39 cellular contexts compared by ENCODE assay signal in the genomic region with DNA sequence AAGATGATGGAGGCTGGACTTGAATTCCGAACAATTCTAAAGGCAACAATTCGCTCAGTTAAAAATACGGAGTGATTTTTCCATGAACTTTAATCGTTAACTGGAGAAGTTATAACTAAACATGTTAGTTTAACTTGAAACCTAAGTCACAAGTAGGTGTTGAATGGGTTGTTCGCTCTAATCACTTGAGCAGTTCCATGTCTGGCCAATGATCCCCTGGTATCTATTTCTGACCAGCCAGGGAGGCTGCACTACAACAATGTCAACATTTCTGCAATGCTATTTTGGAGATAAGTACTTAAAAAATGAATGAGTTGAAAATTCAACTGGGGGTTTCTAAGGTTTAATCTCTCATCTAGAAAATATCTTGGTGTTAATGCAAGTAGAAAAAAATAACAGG.
"Had no signal": no experiment of that assay in that cellular context is flagged by ENCODE, and none has a peak within 500 bp of the region (broad histone marks: within the 10 kb centered on the region; RNA-seq: fewer than 3 reads in every experiment).

No MANE protein-coding gene starts in this region.

- H3K9me3 Mint-ChIP-seq: activated naive CD4-positive, alpha-beta T cell treated with anti-CD3 and anti-CD28 coated beads for 36 hours; activated naive CD4-positive, alpha-beta T cell treated with anti-CD3 and anti-CD28 coated beads, Interleukin-2, amount 10 ng/mL, durations not matched to agents 7 days and 5 days; activated naive CD4-positive, alpha-beta T cell treated with anti-CD3 and anti-CD28 coated beads, Interleukin-2, amount 50 U/mL, for 24 hours; activated T-cell treated with anti-CD3 and anti-CD28 coated beads, Interleukin-2, amount 50 U/mL, for 24 hours; activated T-cell treated with anti-CD3 and anti-CD28 coated beads, Interleukin-2, amount 50 U/mL, for 4 hours; activated T-cell treated with anti-CD3 and anti-CD28 coated beads, Interleukin-2, amount 50 U/mL, for 72 hours; activated T-helper 1 cell treated with anti-CD3 and anti-CD28 coated beads, Interleukin-12 subunit alpha, Interleukin-12 subunit beta, Interleukin-2, Interleukin-4 antibody, amounts not matched to agents 30 ng/mL and 10 ng/mL and 1 ng/mL, durations not matched to agents 14 hours and 24 hours and 36 hours; activated T-helper 17 cell treated with anti-CD3 and anti-CD28 coated beads, Interleukin-2, amount 50 U/mL, for 72 hours; activated T-helper 2 cell treated with anti-CD3 and anti-CD28 coated beads, Interferon-gamma antibody, Interleukin-2, Interleukin-4, amounts not matched to agents 10 μg/mL and 5 μg/mL and 100 μg/mL, durations not matched to agents 14 hours and 24 hours and 36 hours; brain; central memory CD8-positive, alpha-beta T cell had no signal

- H3K4me3 Mint-ChIP-seq: activated naive CD4-positive, alpha-beta T cell treated with anti-CD3 and anti-CD28 coated beads for 36 hours; activated naive CD4-positive, alpha-beta T cell treated with anti-CD3 and anti-CD28 coated beads, Interleukin-2, amount 10 ng/mL, durations not matched to agents 7 days and 5 days; activated naive CD4-positive, alpha-beta T cell treated with anti-CD3 and anti-CD28 coated beads, Interleukin-2, amount 50 U/mL, for 24 hours; activated naive CD8-positive, alpha-beta T cell; activated naive CD8-positive, alpha-beta T cell treated with anti-CD3 and anti-CD28 coated beads for 36 hours; activated naive CD8-positive, alpha-beta T cell treated with anti-CD3 and anti-CD28 coated beads, Interleukin-2, amount 10 ng/mL, durations not matched to agents 7 days and 5 days; activated naive CD8-positive, alpha-beta T cell treated with anti-CD3 and anti-CD28 coated beads, Interleukin-2, amount 50 U/mL, for 24 hours; activated T-cell treated with anti-CD3 and anti-CD28 coated beads, Interleukin-2, amount 50 U/mL, for 24 hours; activated T-cell treated with anti-CD3 and anti-CD28 coated beads, Interleukin-2, amount 50 U/mL, for 4 hours; activated T-cell treated with anti-CD3 and anti-CD28 coated beads, Interleukin-2, amount 50 U/mL, for 72 hours; activated T-helper 1 cell treated with anti-CD3 and anti-CD28 coated beads, Interleukin-12 subunit alpha, Interleukin-12 subunit beta, Interleukin-2, Interleukin-4 antibody, amounts not matched to agents 30 ng/mL and 10 ng/mL and 1 ng/mL, durations not matched to agents 14 hours and 24 hours and 36 hours; activated T-helper 17 cell treated with anti-CD3 and anti-CD28 coated beads, Interleukin-2, amount 50 U/mL, for 72 hours; brain; central memory CD8-positive, alpha-beta T cell had no signal

- DNase-seq: activated effector memory CD4-positive, alpha-beta T cell treated with anti-CD3 and anti-CD28 coated beads, Interleukin-2, amount 50 U/mL, for 16 hours; activated effector memory CD4-positive, alpha-beta T cell treated with Interleukin-2 at 50 U/mL for 16 hours; activated gamma-delta T cell; activated gamma-delta T cell treated with Interleukin-2 at 50 U/mL for 16 hours; activated naive CD4-positive, alpha-beta T cell; activated naive CD4-positive, alpha-beta T cell treated with anti-CD3 and anti-CD28 coated beads for 36 hours; activated naive CD4-positive, alpha-beta T cell treated with anti-CD3 and anti-CD28 coated beads, Interleukin-2, amount 10 ng/mL, durations not matched to agents 7 days and 5 days; activated naive CD4-positive, alpha-beta T cell treated with anti-CD3 and anti-CD28 coated beads, Interleukin-2, amount 50 U/mL, for 16 hours; activated naive CD4-positive, alpha-beta T cell treated with Interleukin-2 at 50 U/mL for 16 hours; activated naive CD8-positive, alpha-beta T cell treated with anti-CD3 and anti-CD28 coated beads for 36 hours; activated naive CD8-positive, alpha-beta T cell treated with anti-CD3 and anti-CD28 coated beads, Interleukin-2, amount 10 ng/mL, durations not matched to agents 7 days and 5 days; activated naive CD8-positive, alpha-beta T cell treated with anti-CD3 and anti-CD28 coated beads, Interleukin-2, amount 50 U/mL, for 24 hours; activated T-cell treated with anti-CD3 and anti-CD28 coated beads for 4 hours; activated T-cell treated with anti-CD3 and anti-CD28 coated beads, Interleukin-2, amount 50 U/mL, for 1 hour; activated T-cell treated with anti-CD3 and anti-CD28 coated beads, Interleukin-2, amount 50 U/mL, for 24 hours; activated T-cell treated with anti-CD3 and anti-CD28 coated beads, Interleukin-2, amount 50 U/mL, for 4 hours; activated T-cell treated with anti-CD3 and anti-CD28 coated beads, Interleukin-2, amount 50 U/mL, for 48 hours; activated T-cell treated with anti-CD3 and anti-CD28 coated beads, Interleukin-2, amount 50 U/mL, for 72 hours; adrenal gland; amniotic stem cell; amygdala; anterior cingulate cortex; aorta; body of pancreas; brain microvascular endothelial cell; caudate nucleus; central memory CD4-positive, alpha-beta T cell; cerebellar nuclear complex had no signal

- H3K36me3 Mint-ChIP-seq: activated naive CD4-positive, alpha-beta T cell treated with anti-CD3 and anti-CD28 coated beads, Interleukin-2, amount 10 ng/mL, durations not matched to agents 7 days and 5 days; brain had no signal

- H3K27me3 Mint-ChIP-seq: activated naive CD4-positive, alpha-beta T cell treated with anti-CD3 and anti-CD28 coated beads, Interleukin-2, amount 10 ng/mL, durations not matched to agents 7 days and 5 days; activated naive CD4-positive, alpha-beta T cell treated with anti-CD3 and anti-CD28 coated beads, Interleukin-2, amount 50 U/mL, for 24 hours; activated naive CD8-positive, alpha-beta T cell; activated naive CD8-positive, alpha-beta T cell treated with anti-CD3 and anti-CD28 coated beads for 36 hours; activated naive CD8-positive, alpha-beta T cell treated with anti-CD3 and anti-CD28 coated beads, Interleukin-2, amount 10 ng/mL, durations not matched to agents 7 days and 5 days; activated naive CD8-positive, alpha-beta T cell treated with anti-CD3 and anti-CD28 coated beads, Interleukin-2, amount 50 U/mL, for 24 hours; activated T-cell treated with anti-CD3 and anti-CD28 coated beads, Interleukin-2, amount 50 U/mL, for 24 hours; activated T-helper 17 cell treated with anti-CD3 and anti-CD28 coated beads, Interleukin-2, amount 50 U/mL, for 72 hours; brain; central memory CD8-positive, alpha-beta T cell had no signal

- ATAC-seq: activated naive CD4-positive, alpha-beta T cell treated with anti-CD3 and anti-CD28 coated beads, Interleukin-2, amount 50 U/mL, for 72 hours; activated naive CD8-positive, alpha-beta T cell treated with anti-CD3 and anti-CD28 coated beads, Interleukin-2, amount 50 U/mL, for 24 hours; activated T-cell treated with anti-CD3 and anti-CD28 coated beads, Interleukin-2, amount 50 U/mL, for 4 hours; activated T-cell treated with anti-CD3 and anti-CD28 coated beads, Interleukin-2, amount 50 U/mL, for 72 hours; activated T-helper 17 cell treated with anti-CD3 and anti-CD28 coated beads, Interleukin-2, amount 50 U/mL, for 72 hours; body of pancreas had no signal

- H3K27ac Mint-ChIP-seq: activated naive CD4-positive, alpha-beta T cell treated with anti-CD3 and anti-CD28 coated beads for 36 hours; activated naive CD4-positive, alpha-beta T cell treated with anti-CD3 and anti-CD28 coated beads, Interleukin-2, amount 10 ng/mL, durations not matched to agents 7 days and 5 days; activated naive CD4-positive, alpha-beta T cell treated with anti-CD3 and anti-CD28 coated beads, Interleukin-2, amount 50 U/mL, for 24 hours; activated naive CD4-positive, alpha-beta T cell treated with anti-CD3 and anti-CD28 coated beads, Interleukin-2, amount 50 U/mL, for 72 hours; activated naive CD8-positive, alpha-beta T cell; activated naive CD8-positive, alpha-beta T cell treated with anti-CD3 and anti-CD28 coated beads for 36 hours; activated naive CD8-positive, alpha-beta T cell treated with anti-CD3 and anti-CD28 coated beads, Interleukin-2, amount 10 ng/mL, durations not matched to agents 7 days and 5 days; activated naive CD8-positive, alpha-beta T cell treated with anti-CD3 and anti-CD28 coated beads, Interleukin-2, amount 50 U/mL, for 24 hours; activated T-cell treated with anti-CD3 and anti-CD28 coated beads, Interleukin-2, amount 50 U/mL, for 24 hours; activated T-cell treated with anti-CD3 and anti-CD28 coated beads, Interleukin-2, amount 50 U/mL, for 72 hours; activated T-helper 1 cell treated with anti-CD3 and anti-CD28 coated beads, Interleukin-12 subunit alpha, Interleukin-12 subunit beta, Interleukin-2, Interleukin-4 antibody, amounts not matched to agents 30 ng/mL and 10 ng/mL and 1 ng/mL, durations not matched to agents 14 hours and 24 hours and 36 hours; activated T-helper 17 cell treated with anti-CD3 and anti-CD28 coated beads, Interleukin-2, amount 50 U/mL, for 72 hours; activated T-helper 2 cell treated with anti-CD3 and anti-CD28 coated beads, Interferon-gamma antibody, Interleukin-2, Interleukin-4, amounts not matched to agents 10 μg/mL and 5 μg/mL and 100 μg/mL, durations not matched to agents 14 hours and 24 hours and 36 hours; brain had no signal

- H3K4me3 ChIP-seq: adrenal gland, ascending aorta, body of pancreas, breast epithelium, cardiac muscle cell had no signal

- H3K27ac ChIP-seq: adrenal gland, ascending aorta, body of pancreas, brain microvascular endothelial cell, breast epithelium, cardiac muscle cell had no signal

- H3K4me1 ChIP-seq: adrenal gland, ascending aorta, body of pancreas, breast epithelium had no signal

- H3K9me3 ChIP-seq: adrenal gland, ascending aorta, body of pancreas, breast epithelium had no signal

- H3K36me3 ChIP-seq: adrenal gland, ascending aorta, brain microvascular endothelial cell, breast epithelium, cardiac muscle cell had no signal

- H3K27me3 ChIP-seq: adrenal gland, ascending aorta, body of pancreas, brain microvascular endothelial cell, breast epithelium, cardiac muscle cell had no signal

- H3K4me1 Mint-ChIP-seq: activated naive CD4-positive, alpha-beta T cell treated with anti-CD3 and anti-CD28 coated beads, Interleukin-2, amount 10 ng/mL, durations not matched to agents 7 days and 5 days; brain had no signal
